Comparison of ENCODE assay signal across 1 cellular context in genomic region chr5:95938355-95938754, GRCh38.
TF ChIP-seq lines count a peak whose summit lies in the region.

No MANE protein-coding gene starts in this region.

TF ChIP-seq in HepG2, 621 proteins besides CTCF, POLR2A, EP300 and RAD21:
- no peak for TF ChIP-seq E2F2 (CRISPR knock-in tag; IDR thresholded peaks at IDR 0.05; ENCODE audit: borderline replicate concordance)
- peak; percentile 83 for TF ChIP-seq ZNF121 (CRISPR knock-in tag; IDR thresholded peaks at IDR 0.05)
- TF ChIP-seq, protein P1, sequence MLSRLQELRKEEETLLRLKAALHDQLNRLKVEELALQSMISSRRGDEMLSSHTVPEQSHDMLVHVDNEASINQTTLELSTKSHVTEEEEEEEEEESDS (CRISPR knock-in tag; IDR thresholded peaks at IDR 0.05; ENCODE audit: borderline replicate concordance): no peak
